In genomic region chr6:119157495-119157827, GRCh38 we compare ENCODE assay signal across 24 cellular contexts.
"Had no signal": no experiment of that assay in that cellular context is flagged by ENCODE, and none has a peak within 500 bp of the region (broad histone marks: within the 10 kb centered on the region; RNA-seq: fewer than 3 reads in every experiment).

No MANE protein-coding gene starts in this region.

- H3K27me3 ChIP-seq: colonic mucosa, hepatocyte, right lobe of liver, spleen, testis, tibial nerve, upper lobe of right lung, vagina had no signal

- ATAC-seq: left colon; right lobe of liver; stimulated activated memory B cell treated with anti-CD40 and anti-IgM and Interleukin-4, amounts not matched to agents 10 μg/mL and 1 μg/mL and 100 μg/mL, for 72 hours; upper lobe of right lung had no signal

- H3K4me1 Mint-ChIP-seq: naive B cell; stimulated activated memory B cell treated with anti-CD40 and anti-IgM and Interleukin-4, amounts not matched to agents 10 μg/mL and 1 μg/mL and 100 μg/mL, for 72 hours had no signal

- H3K27ac Mint-ChIP-seq: memory B cell; naive B cell; nephron; stimulated activated memory B cell treated with anti-CD40 and anti-IgM and Interleukin-4, amounts not matched to agents 10 μg/mL and 1 μg/mL and 100 μg/mL, for 72 hours; stimulated activated naive CD8-positive, alpha-beta T cell treated with anti-CD3 and anti-CD28 coated beads, Interleukin-15, Interleukin-2, amounts not matched to agents 100 ng/mL and 50 ng/mL, for 24 hours had no signal

- H3K9me3 Mint-ChIP-seq: memory B cell; naive B cell; nephron; stimulated activated memory B cell treated with anti-CD40 and anti-IgM and Interleukin-4, amounts not matched to agents 10 μg/mL and 1 μg/mL and 100 μg/mL, for 72 hours; stimulated activated naive CD8-positive, alpha-beta T cell treated with anti-CD3 and anti-CD28 coated beads, Interleukin-15, Interleukin-2, amounts not matched to agents 100 ng/mL and 50 ng/mL, for 24 hours had no signal

- DNase-seq: colonic mucosa; dermis blood vessel endothelial cell; foreskin melanocyte; head of caudate nucleus; kidney; left colon; lower lobe of right lung; naive B cell; right lobe of liver; spleen; stimulated activated CD4-positive, alpha-beta T cell treated with anti-CD3 and anti-CD28 coated beads, Interleukin-15, amount 100 ng/mL, for 24 hours; stimulated activated CD4-positive, alpha-beta T cell treated with anti-CD3 and anti-CD28 coated beads, Interleukin-1b, Interleukin-23, amount 100 ng/mL, for 48 hours; stimulated activated CD4-positive, alpha-beta T cell treated with anti-CD3 and anti-CD28 coated beads, Interleukin-4, amount 100 ng/mL, for 24 hours; testis; upper lobe of right lung had no signal

- H3K4me1 ChIP-seq: colonic mucosa, parathyroid adenoma, prostate gland, right lobe of liver, spleen, testis, upper lobe of right lung had no signal

- H3K4me3 ChIP-seq: colonic mucosa, hepatocyte, lower lobe of right lung, prostate gland, right lobe of liver, spleen, testis, tibial nerve, upper lobe of right lung, vagina had no signal

- H3K36me3 ChIP-seq: colonic mucosa, lower lobe of right lung, prostate gland, right lobe of liver, spleen, tibial nerve, upper lobe of right lung, vagina had no signal

- H3K4me3 Mint-ChIP-seq: memory B cell; naive B cell; nephron; stimulated activated memory B cell treated with anti-CD40 and anti-IgM and Interleukin-4, amounts not matched to agents 10 μg/mL and 1 μg/mL and 100 μg/mL, for 72 hours; stimulated activated naive CD8-positive, alpha-beta T cell treated with anti-CD3 and anti-CD28 coated beads, Interleukin-15, Interleukin-2, amounts not matched to agents 100 ng/mL and 50 ng/mL, for 24 hours had no signal

- H3K27ac ChIP-seq: colonic mucosa, hepatocyte, lower lobe of right lung, parathyroid adenoma, prostate gland, right lobe of liver, spleen, testis, vagina had no signal

- H3K9me3 ChIP-seq: colonic mucosa, lower lobe of right lung, prostate gland, right lobe of liver, spleen, testis, tibial nerve, upper lobe of right lung, vagina had no signal

- H3K36me3 Mint-ChIP-seq: memory B cell; naive B cell; stimulated activated memory B cell treated with anti-CD40 and anti-IgM and Interleukin-4, amounts not matched to agents 10 μg/mL and 1 μg/mL and 100 μg/mL, for 72 hours had no signal
